ENCODE assay signal across 1 cellular context in the genomic region with DNA sequence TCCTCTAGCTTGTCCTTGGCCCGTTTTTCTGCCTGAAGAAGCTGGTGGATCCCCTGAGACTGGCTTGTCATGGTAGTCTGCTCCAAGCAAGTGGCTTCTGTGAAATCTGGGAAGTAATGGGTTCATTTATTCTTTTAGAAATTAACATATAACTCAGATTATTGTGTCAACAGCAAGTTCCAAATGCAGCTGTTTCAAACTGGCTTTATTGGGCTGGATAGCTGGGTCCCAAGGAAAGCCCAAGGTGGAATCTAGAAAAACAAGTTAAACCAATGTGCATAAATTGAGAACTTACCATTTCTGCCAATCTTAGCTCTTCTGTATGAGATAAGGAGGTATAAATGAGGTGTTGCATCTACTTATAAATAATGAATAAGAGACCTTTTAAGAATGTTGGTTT.
TF ChIP-seq lines count a peak whose summit lies in the region.

A gene with protein sequence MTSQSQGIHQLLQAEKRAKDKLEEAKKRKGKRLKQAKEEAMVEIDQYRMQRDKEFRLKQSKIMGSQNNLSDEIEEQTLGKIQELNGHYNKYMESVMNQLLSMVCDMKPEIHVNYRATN (minus strand): TSS at position 101 of the 400 bp plus-strand sequence. CDS start 30 bp downstream, at position 71.

TF ChIP-seq in K562, 482 proteins besides CTCF, POLR2A, EP300 and RAD21:
- TF ChIP-seq, protein P1, sequence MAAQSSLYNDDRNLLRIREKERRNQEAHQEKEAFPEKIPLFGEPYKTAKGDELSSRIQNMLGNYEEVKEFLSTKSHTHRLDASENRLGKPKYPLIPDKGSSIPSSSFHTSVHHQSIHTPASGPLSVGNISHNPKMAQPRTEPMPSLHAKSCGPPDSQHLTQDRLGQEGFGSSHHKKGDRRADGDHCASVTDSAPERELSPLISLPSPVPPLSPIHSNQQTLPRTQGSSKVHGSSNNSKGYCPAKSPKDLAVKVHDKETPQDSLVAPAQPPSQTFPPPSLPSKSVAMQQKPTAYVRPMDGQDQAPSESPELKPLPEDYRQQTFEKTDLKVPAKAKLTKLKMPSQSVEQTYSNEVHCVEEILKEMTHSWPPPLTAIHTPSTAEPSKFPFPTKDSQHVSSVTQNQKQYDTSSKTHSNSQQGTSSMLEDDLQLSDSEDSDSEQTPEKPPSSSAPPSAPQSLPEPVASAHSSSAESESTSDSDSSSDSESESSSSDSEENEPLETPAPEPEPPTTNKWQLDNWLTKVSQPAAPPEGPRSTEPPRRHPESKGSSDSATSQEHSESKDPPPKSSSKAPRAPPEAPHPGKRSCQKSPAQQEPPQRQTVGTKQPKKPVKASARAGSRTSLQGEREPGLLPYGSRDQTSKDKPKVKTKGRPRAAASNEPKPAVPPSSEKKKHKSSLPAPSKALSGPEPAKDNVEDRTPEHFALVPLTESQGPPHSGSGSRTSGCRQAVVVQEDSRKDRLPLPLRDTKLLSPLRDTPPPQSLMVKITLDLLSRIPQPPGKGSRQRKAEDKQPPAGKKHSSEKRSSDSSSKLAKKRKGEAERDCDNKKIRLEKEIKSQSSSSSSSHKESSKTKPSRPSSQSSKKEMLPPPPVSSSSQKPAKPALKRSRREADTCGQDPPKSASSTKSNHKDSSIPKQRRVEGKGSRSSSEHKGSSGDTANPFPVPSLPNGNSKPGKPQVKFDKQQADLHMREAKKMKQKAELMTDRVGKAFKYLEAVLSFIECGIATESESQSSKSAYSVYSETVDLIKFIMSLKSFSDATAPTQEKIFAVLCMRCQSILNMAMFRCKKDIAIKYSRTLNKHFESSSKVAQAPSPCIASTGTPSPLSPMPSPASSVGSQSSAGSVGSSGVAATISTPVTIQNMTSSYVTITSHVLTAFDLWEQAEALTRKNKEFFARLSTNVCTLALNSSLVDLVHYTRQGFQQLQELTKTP (IDR thresholded peaks at IDR 0.05; ENCODE audit: low read depth in 1 of 2, partially characterized antibody in 2 of 2), result no peak
- no peak for TF ChIP-seq BCL6 (CRISPR knock-in tag; IDR thresholded peaks at IDR 0.05)
- no peak for TF ChIP-seq TFAP4 (CRISPR knock-in tag; IDR thresholded peaks at IDR 0.05; ENCODE audit: borderline replicate concordance)
- TF ChIP-seq SPI1 (IDR thresholded peaks at IDR 0.05; ENCODE audit: borderline replicate concordance, low read depth, low read length), result no peak
